1 cellular context compared by ENCODE assay signal in genomic region chr10:6164271-6165095, GRCh38.
TF ChIP-seq lines count a peak whose summit lies in the region.

No MANE protein-coding gene starts in this region.

TF ChIP-seq in K562, 482 proteins besides CTCF, POLR2A, EP300 and RAD21 (continued from another document):
- TF ChIP-seq ZNF511 (CRISPR knock-in tag; IDR thresholded peaks at IDR 0.05), result no peak
- no peak for TF ChIP-seq L3MBTL2 (IDR thresholded peaks at IDR 0.05)
- no peak for TF ChIP-seq CHCHD3 (CRISPR knock-in tag; IDR thresholded peaks at IDR 0.05)
- no peak for TF ChIP-seq SIRT6 (IDR thresholded peaks at IDR 0.05; ENCODE audit: low read depth, low read length)
- TF ChIP-seq, protein P1, sequence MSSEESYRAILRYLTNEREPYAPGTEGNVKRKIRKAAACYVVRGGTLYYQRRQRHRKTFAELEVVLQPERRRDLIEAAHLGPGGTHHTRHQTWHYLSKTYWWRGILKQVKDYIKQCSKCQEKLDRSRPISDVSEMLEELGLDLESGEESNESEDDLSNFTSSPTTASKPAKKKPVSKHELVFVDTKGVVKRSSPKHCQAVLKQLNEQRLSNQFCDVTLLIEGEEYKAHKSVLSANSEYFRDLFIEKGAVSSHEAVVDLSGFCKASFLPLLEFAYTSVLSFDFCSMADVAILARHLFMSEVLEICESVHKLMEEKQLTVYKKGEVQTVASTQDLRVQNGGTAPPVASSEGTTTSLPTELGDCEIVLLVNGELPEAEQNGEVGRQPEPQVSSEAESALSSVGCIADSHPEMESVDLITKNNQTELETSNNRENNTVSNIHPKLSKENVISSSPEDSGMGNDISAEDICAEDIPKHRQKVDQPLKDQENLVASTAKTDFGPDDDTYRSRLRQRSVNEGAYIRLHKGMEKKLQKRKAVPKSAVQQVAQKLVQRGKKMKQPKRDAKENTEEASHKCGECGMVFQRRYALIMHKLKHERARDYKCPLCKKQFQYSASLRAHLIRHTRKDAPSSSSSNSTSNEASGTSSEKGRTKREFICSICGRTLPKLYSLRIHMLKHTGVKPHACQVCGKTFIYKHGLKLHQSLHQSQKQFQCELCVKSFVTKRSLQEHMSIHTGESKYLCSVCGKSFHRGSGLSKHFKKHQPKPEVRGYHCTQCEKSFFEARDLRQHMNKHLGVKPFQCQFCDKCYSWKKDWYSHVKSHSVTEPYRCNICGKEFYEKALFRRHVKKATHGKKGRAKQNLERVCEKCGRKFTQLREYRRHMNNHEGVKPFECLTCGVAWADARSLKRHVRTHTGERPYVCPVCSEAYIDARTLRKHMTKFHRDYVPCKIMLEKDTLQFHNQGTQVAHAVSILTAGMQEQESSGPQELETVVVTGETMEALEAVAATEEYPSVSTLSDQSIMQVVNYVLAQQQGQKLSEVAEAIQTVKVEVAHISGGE (CRISPR knock-in tag; IDR thresholded peaks at IDR 0.05), result no peak
- TF ChIP-seq TAL1 (IDR thresholded peaks at IDR 0.05), result peak; percentile 4; the same call in 1 of the 2 replicates
- TF ChIP-seq CTBP1 (IDR thresholded peaks at IDR 0.05; ENCODE audit: borderline replicate concordance), result 0 out of 2 replicates have a peak, but pooled peaks have one; percentile 34
- TF ChIP-seq SMAD1 (IDR thresholded peaks at IDR 0.05; ENCODE audit: low read depth, low read length, partially characterized antibody), result no peak
- peak; percentile 87 for TF ChIP-seq MECOM (CRISPR knock-in tag; IDR thresholded peaks at IDR 0.05)
- 0 out of 2 replicates have a peak, but pooled peaks have one; percentile 24 for TF ChIP-seq NCOR1 (IDR thresholded peaks at IDR 0.05)
- peak; percentile 17; the same call in 1 of the 2 replicates for TF ChIP-seq POLR2AphosphoS5 (IDR thresholded peaks at IDR 0.05; ENCODE audit: control insufficient read depth, insufficient read depth, low read depth, low read length)
- no peak for TF ChIP-seq UBTF (IDR thresholded peaks at IDR 0.05; ENCODE audit: borderline replicate concordance in 1 of 2, low read depth in 2 of 2, low read length in 2 of 2)
- TF ChIP-seq HCFC1 (IDR thresholded peaks at IDR 0.05; ENCODE audit: low read depth, low read length), result no peak
- TF ChIP-seq STAG1 (CRISPR knock-in tag; IDR thresholded peaks at IDR 0.05; ENCODE audit: borderline replicate concordance), result no peak
- TF ChIP-seq SMARCB1 (IDR thresholded peaks at IDR 0.05; ENCODE audit: insufficient read length, low read depth), result no peak
- no peak for TF ChIP-seq MTA2 (IDR thresholded peaks at IDR 0.05; ENCODE audit: low read depth)
- no peak for TF ChIP-seq CREM (IDR thresholded peaks at IDR 0.05; ENCODE audit: low read depth)
- TF ChIP-seq TEAD4 (IDR thresholded peaks at IDR 0.05; ENCODE audit: low read length), result 0 out of 2 replicates have a peak, but pooled peaks have one; percentile 21
- TF ChIP-seq TEAD4 (CRISPR knock-in tag; IDR thresholded peaks at IDR 0.05; ENCODE audit: borderline replicate concordance), result no peak
- TF ChIP-seq ZNF644 (tag; IDR thresholded peaks at IDR 0.05; ENCODE audit: low read depth), result no peak
- TF ChIP-seq, protein P2, sequence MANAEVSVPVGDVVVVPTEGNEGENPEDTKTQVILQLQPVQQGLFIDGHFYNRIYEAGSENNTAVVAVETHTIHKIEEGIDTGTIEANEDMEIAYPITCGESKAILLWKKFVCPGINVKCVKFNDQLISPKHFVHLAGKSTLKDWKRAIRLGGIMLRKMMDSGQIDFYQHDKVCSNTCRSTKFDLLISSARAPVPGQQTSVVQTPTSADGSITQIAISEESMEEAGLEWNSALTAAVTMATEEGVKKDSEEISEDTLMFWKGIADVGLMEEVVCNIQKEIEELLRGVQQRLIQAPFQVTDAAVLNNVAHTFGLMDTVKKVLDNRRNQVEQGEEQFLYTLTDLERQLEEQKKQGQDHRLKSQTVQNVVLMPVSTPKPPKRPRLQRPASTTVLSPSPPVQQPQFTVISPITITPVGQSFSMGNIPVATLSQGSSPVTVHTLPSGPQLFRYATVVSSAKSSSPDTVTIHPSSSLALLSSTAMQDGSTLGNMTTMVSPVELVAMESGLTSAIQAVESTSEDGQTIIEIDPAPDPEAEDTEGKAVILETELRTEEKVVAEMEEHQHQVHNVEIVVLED (CRISPR knock-in tag; IDR thresholded peaks at IDR 0.05), result no peak
- TF ChIP-seq YY1 (IDR thresholded peaks at IDR 0.05; ENCODE audit: borderline replicate concordance in 1 of 3, control insufficient read depth in 1 of 3, extremely low read depth in 1 of 3, insufficient read depth in 3 of 3, insufficient read length in 1 of 3, insufficient replicate concordance in 2 of 3, low read depth in 1 of 3, low read length in 2 of 3), result no peak
- TF ChIP-seq ZNF609 (CRISPR knock-in tag; IDR thresholded peaks at IDR 0.05; ENCODE audit: borderline replicate concordance), result no peak
- TF ChIP-seq, protein P3, sequence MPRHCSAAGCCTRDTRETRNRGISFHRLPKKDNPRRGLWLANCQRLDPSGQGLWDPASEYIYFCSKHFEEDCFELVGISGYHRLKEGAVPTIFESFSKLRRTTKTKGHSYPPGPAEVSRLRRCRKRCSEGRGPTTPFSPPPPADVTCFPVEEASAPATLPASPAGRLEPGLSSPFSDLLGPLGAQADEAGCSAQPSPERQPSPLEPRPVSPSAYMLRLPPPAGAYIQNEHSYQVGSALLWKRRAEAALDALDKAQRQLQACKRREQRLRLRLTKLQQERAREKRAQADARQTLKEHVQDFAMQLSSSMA (CRISPR knock-in tag; IDR thresholded peaks at IDR 0.05), result no peak
- TF ChIP-seq DEAF1 (CRISPR knock-in tag; IDR thresholded peaks at IDR 0.05), result no peak
- TF ChIP-seq RBBP5 (IDR thresholded peaks at IDR 0.05; ENCODE audit: borderline replicate concordance, insufficient read depth, low read length, poor library complexity, severe bottlenecking), result no peak
TF ChIP-seq in K562: peak in this region for 27.
